Comparison of ENCODE assay signal across 30 cellular contexts in genomic region chr6:167037762-167038161, GRCh38.
"Had no signal": no experiment of that assay in that cellular context is flagged by ENCODE, and none has a peak within 500 bp of the region (broad histone marks: within the 10 kb centered on the region; RNA-seq: fewer than 3 reads in every experiment).

No MANE protein-coding gene starts in this region.

- H3K4me3 Mint-ChIP-seq: activated CD4-positive, alpha-beta memory T cell treated with anti-CD3 and anti-CD28 coated beads for 36 hours; activated CD4-positive, alpha-beta T cell treated with anti-CD3 and anti-CD28 coated beads, Interleukin-2, amount 10 ng/mL, durations not matched to agents 7 days and 5 days; activated naive CD4-positive, alpha-beta T cell treated with anti-CD3 and anti-CD28 coated beads, Interleukin-2, amount 10 ng/mL, durations not matched to agents 7 days and 5 days; activated naive CD8-positive, alpha-beta T cell treated with anti-CD3 and anti-CD28 coated beads for 36 hours had no signal

- H3K27me3 ChIP-seq: Peyer's patch, SJSA1 had no signal

- H3K4me1 ChIP-seq: SJSA1 had no signal

- H3K9me3 Mint-ChIP-seq: activated CD4-positive, alpha-beta memory T cell treated with anti-CD3 and anti-CD28 coated beads for 36 hours; activated CD4-positive, alpha-beta T cell treated with anti-CD3 and anti-CD28 coated beads, Interleukin-2, amount 10 ng/mL, durations not matched to agents 7 days and 5 days; activated naive CD4-positive, alpha-beta T cell treated with anti-CD3 and anti-CD28 coated beads, Interleukin-2, amount 10 ng/mL, durations not matched to agents 7 days and 5 days; activated naive CD8-positive, alpha-beta T cell treated with anti-CD3 and anti-CD28 coated beads for 36 hours; activated T-helper 2 cell treated with anti-CD3 and anti-CD28 coated beads, Interferon-gamma antibody, Interleukin-2, Interleukin-4, amounts not matched to agents 10 μg/mL and 5 μg/mL and 100 μg/mL, durations not matched to agents 14 hours and 24 hours and 36 hours had no signal

- H3K27me3 Mint-ChIP-seq: activated CD4-positive, alpha-beta memory T cell treated with anti-CD3 and anti-CD28 coated beads for 36 hours; activated CD4-positive, alpha-beta T cell treated with anti-CD3 and anti-CD28 coated beads, Interleukin-2, amount 10 ng/mL, durations not matched to agents 7 days and 5 days; activated naive CD4-positive, alpha-beta T cell treated with anti-CD3 and anti-CD28 coated beads, Interleukin-2, amount 10 ng/mL, durations not matched to agents 7 days and 5 days; activated naive CD8-positive, alpha-beta T cell treated with anti-CD3 and anti-CD28 coated beads for 36 hours had no signal

- FAIRE-seq: TTC549 had no signal

- H3K27ac Mint-ChIP-seq: activated CD4-positive, alpha-beta memory T cell treated with anti-CD3 and anti-CD28 coated beads for 36 hours; activated CD4-positive, alpha-beta T cell treated with anti-CD3 and anti-CD28 coated beads, Interleukin-2, amount 10 ng/mL, durations not matched to agents 7 days and 5 days; activated T-helper 2 cell treated with anti-CD3 and anti-CD28 coated beads, Interferon-gamma antibody, Interleukin-2, Interleukin-4, amounts not matched to agents 10 μg/mL and 5 μg/mL and 100 μg/mL, durations not matched to agents 14 hours and 24 hours and 36 hours had no signal

- DNase-seq: activated CD4-positive, alpha-beta memory T cell treated with anti-CD3 and anti-CD28 coated beads for 36 hours; activated CD4-positive, alpha-beta T cell treated with anti-CD3 and anti-CD28 coated beads, Interleukin-2, amount 10 ng/mL, durations not matched to agents 7 days and 5 days; activated CD4-positive, CD25-positive, alpha-beta regulatory T cell; activated CD8-positive, alpha-beta memory T cell treated with anti-CD3 and anti-CD28 coated beads for 24 hours; activated gamma-delta T cell treated with Interleukin-2 at 50 U/mL for 16 hours; activated naive CD4-positive, alpha-beta T cell treated with anti-CD3 and anti-CD28 coated beads, Interleukin-2, amount 10 ng/mL, durations not matched to agents 7 days and 5 days; activated naive CD8-positive, alpha-beta T cell treated with anti-CD3 and anti-CD28 coated beads for 36 hours; activated T-cell treated with anti-CD3 and anti-CD28 coated beads, Interleukin-2, amount 50 U/mL, for 48 hours; cerebellar nuclear complex; Karpas-422; MM.1S; NCI-H1105; NCI-H1436; NCI-H1694 treated with DMSO at 0.1 percent for 48 hours; NCI-H2029 treated with DMSO at 0.1 percent for 48 hours; NCI-H345; NCI-H510A; NCI-H69; NK-92 treated with Interleukin-12 subunit alpha and Interleukin-12 subunit beta, amount 100 ng/mL, for 24 hours; OCI-M1; Peyer's patch; SHP77; SW 1271; T-helper 2 cell; T1000 had no signal

- H3K4me3 ChIP-seq: Peyer's patch, SJSA1 had no signal

- H3K9me3 ChIP-seq: Peyer's patch, SJSA1 had no signal

- ATAC-seq: SK-N-SH treated with all-trans-retinoic acid at 6 μM for 48 hours had no signal

- H3K27ac ChIP-seq: Peyer's patch, RWPE1, SJSA1 had no signal
